ENCODE assay signal across 1 cellular context in genomic region chr9:135969064-135969683, GRCh38.
TF ChIP-seq lines count a peak whose summit lies in the region.

No MANE protein-coding gene starts in this region.

TF ChIP-seq in SK-N-SH treated with all-trans-retinoic acid at 6 μM for 48 hours, 23 proteins besides CTCF, POLR2A, EP300 and RAD21 (continued from another document):
- TF ChIP-seq, protein P1, sequence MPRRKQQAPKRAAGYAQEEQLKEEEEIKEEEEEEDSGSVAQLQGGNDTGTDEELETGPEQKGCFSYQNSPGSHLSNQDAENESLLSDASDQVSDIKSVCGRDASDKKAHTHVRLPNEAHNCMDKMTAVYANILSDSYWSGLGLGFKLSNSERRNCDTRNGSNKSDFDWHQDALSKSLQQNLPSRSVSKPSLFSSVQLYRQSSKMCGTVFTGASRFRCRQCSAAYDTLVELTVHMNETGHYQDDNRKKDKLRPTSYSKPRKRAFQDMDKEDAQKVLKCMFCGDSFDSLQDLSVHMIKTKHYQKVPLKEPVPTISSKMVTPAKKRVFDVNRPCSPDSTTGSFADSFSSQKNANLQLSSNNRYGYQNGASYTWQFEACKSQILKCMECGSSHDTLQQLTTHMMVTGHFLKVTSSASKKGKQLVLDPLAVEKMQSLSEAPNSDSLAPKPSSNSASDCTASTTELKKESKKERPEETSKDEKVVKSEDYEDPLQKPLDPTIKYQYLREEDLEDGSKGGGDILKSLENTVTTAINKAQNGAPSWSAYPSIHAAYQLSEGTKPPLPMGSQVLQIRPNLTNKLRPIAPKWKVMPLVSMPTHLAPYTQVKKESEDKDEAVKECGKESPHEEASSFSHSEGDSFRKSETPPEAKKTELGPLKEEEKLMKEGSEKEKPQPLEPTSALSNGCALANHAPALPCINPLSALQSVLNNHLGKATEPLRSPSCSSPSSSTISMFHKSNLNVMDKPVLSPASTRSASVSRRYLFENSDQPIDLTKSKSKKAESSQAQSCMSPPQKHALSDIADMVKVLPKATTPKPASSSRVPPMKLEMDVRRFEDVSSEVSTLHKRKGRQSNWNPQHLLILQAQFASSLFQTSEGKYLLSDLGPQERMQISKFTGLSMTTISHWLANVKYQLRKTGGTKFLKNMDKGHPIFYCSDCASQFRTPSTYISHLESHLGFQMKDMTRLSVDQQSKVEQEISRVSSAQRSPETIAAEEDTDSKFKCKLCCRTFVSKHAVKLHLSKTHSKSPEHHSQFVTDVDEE (CRISPR knock-in tag; IDR thresholded peaks at IDR 0.05) = no peak
- TF ChIP-seq PPARA (CRISPR knock-in tag; IDR thresholded peaks at IDR 0.05; ENCODE audit: borderline replicate concordance) = no peak
- TF ChIP-seq ZFP30 (CRISPR knock-in tag; IDR thresholded peaks at IDR 0.05) = no peak
- no peak for TF ChIP-seq ISL1 (CRISPR knock-in tag; IDR thresholded peaks at IDR 0.05)
- no peak for TF ChIP-seq BACH2 (CRISPR knock-in tag; IDR thresholded peaks at IDR 0.05; ENCODE audit: borderline replicate concordance)
- TF ChIP-seq, protein P2, sequence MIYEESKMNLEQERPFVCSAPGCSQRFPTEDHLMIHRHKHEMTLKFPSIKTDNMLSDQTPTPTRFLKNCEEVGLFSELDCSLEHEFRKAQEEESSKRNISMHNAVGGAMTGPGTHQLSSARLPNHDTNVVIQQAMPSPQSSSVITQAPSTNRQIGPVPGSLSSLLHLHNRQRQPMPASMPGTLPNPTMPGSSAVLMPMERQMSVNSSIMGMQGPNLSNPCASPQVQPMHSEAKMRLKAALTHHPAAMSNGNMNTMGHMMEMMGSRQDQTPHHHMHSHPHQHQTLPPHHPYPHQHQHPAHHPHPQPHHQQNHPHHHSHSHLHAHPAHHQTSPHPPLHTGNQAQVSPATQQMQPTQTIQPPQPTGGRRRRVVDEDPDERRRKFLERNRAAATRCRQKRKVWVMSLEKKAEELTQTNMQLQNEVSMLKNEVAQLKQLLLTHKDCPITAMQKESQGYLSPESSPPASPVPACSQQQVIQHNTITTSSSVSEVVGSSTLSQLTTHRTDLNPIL (CRISPR knock-in tag; IDR thresholded peaks at IDR 0.05; ENCODE audit: low read depth) = no peak
- TF ChIP-seq CSDC2 (CRISPR knock-in tag; IDR thresholded peaks at IDR 0.05) = no peak
- no peak for TF ChIP-seq POU6F1 (CRISPR knock-in tag; IDR thresholded peaks at IDR 0.05; ENCODE audit: borderline replicate concordance, low read depth)
- no peak for TF ChIP-seq ZNF8 (CRISPR knock-in tag; IDR thresholded peaks at IDR 0.05)
- no peak for TF ChIP-seq ARNTL (CRISPR knock-in tag; IDR thresholded peaks at IDR 0.05; ENCODE audit: borderline replicate concordance, low read depth)
- no peak for TF ChIP-seq OSR1 (CRISPR knock-in tag; IDR thresholded peaks at IDR 0.05)
- no peak for TF ChIP-seq CSRNP3 (CRISPR knock-in tag; IDR thresholded peaks at IDR 0.05)
